Comparison of ENCODE assay signal across 24 cellular contexts in the genomic region with DNA sequence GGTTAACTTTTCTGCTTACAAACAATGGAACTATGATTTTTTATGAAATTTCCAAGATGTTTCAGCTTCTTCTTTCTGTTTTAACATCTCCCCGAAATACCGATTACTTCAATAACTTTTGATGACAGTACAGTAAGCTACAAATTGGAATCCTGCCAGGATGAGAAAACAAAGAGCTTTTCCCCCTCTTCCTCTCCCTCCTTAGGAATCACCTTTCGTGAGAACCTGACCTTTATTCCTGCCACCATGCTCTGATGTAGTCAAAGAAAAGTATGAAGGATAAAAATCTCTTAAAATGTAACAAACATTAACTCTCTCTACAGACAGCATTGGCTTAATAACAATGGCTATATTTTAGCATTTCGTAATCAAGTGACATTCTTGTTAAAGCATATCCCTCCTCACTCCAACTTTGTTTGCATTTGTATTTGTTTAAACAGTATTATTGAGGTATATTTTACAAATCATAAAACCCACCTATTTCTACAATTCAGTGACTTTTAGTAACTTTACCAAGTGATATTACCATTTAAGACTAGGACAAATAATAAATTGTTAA.
A peak's percentile ranks its signal among the peaks of the same experiment; 100 is the strongest.
DNase-seq lines count a peak whose midpoint lies in the region; ATAC-seq, FAIRE-seq and TF ChIP-seq lines count a peak whose summit lies in the region.
"Had no signal": no experiment of that assay in that cellular context is flagged by ENCODE, and none has a peak within 500 bp of the region (broad histone marks: within the 10 kb centered on the region; RNA-seq: fewer than 3 reads in every experiment).

No MANE protein-coding gene starts in this region.

- no peaks in the 10 kb centered on the region for H3K9me3 ChIP-seq in HEK293 (ENCODE audit: control insufficient read depth, insufficient read depth, low read depth, low read length)
- H3K9me3 ChIP-seq in PC-3 (ENCODE audit: low read length): no peaks in the 10 kb centered on the region
- no peaks in the 10 kb centered on the region for H3K9me3 ChIP-seq in endothelial cell of umbilical vein (replicated peaks; ENCODE audit: control insufficient read depth, insufficient read depth, low read length)
- H3K9me3 ChIP-seq: left ventricle myocardium inferior, mucosa of descending colon, spleen had no signal

- no peak overlapping the region for H3K4me3 ChIP-seq in HEK293 (ENCODE audit: low read depth, low read length)
- no peak overlapping the region for H3K4me3 ChIP-seq in PC-3 (ENCODE audit: low read length)
- H3K4me3 ChIP-seq in endothelial cell of umbilical vein (replicated peaks in 1 of 3; ENCODE audit: insufficient read depth in 1 of 3, low read depth in 1 of 3, low read length in 3 of 3): no peak overlapping the region
- H3K4me3 ChIP-seq: left ventricle myocardium inferior, mucosa of descending colon, spleen had no signal

- POLR2A ChIA-PET in HEK293 (lab: Yijun Ruan, JAX) (no interaction called here), PC-3 (lab: Charles Lee; ENCODE audit: unreplicated experiment) (interaction anchor here (0.6 kb wide), 1 partner anchor 1499 kb away, joined by 3 read pairs; no protein-coding TSS in a partner anchor), endothelial cell of umbilical vein (lab: Charles Lee) (no interaction called here)

- peak overlapping the region; percentile 28 for H3K4me3 Mint-ChIP-seq in mesothelial cell of epicardium
- H3K4me3 Mint-ChIP-seq: CD8-positive, alpha-beta memory T cell; H9; stimulated activated naive CD8-positive, alpha-beta T cell treated with anti-CD3 and anti-CD28 coated beads, Interleukin-15, amount 100 ng/mL, for 72 hours had no signal

- no peaks in the 10 kb centered on the region for H3K9me2 ChIP-seq in PC-3 (replicated peaks; ENCODE audit: low read length)

- H3K27ac ChIP-seq in HEK293 (ENCODE audit: extremely low read depth, low read depth, low read length) (no peak overlapping the region), PC-3 (ENCODE audit: low read length) (peak overlapping the region; percentile 46), endothelial cell of umbilical vein (ENCODE audit: insufficient read depth, low read depth, low read length) (no peak overlapping the region)
- H3K27ac ChIP-seq: left ventricle myocardium inferior, spleen, VCaP had no signal

- intact Hi-C loops in PC-3 (cut with micrococcal nuclease) (no loop called here), endothelial cell of umbilical vein (cut with micrococcal nuclease) (no loop called here)

- no peaks in the 10 kb centered on the region for H3K27me3 Mint-ChIP-seq in mesothelial cell of epicardium (ENCODE audit: low read depth)
- H3K27me3 Mint-ChIP-seq: stimulated activated naive CD8-positive, alpha-beta T cell treated with anti-CD3 and anti-CD28 coated beads, Interleukin-15, amount 100 ng/mL, for 72 hours had no signal

- H3F3A ChIP-seq in PC-3 (ENCODE audit: low read length, unreplicated experiment): no peaks in the 10 kb centered on the region

- no peaks in the 10 kb centered on the region for H3K36me3 ChIP-seq in HEK293 (ENCODE audit: control insufficient read depth in 2 of 2, insufficient read depth in 1 of 2, low read length in 2 of 2)
- H3K36me3 ChIP-seq in PC-3 (ENCODE audit: low read depth, low read length): no peaks in the 10 kb centered on the region
- H3K36me3 ChIP-seq in endothelial cell of umbilical vein (ENCODE audit: control insufficient read depth in 2 of 2, extremely low read depth in 1 of 2, insufficient read depth in 2 of 2, low read length in 2 of 2): no peaks in the 10 kb centered on the region
- H3K36me3 ChIP-seq: left ventricle myocardium inferior, spleen had no signal

- H3K4me1 ChIP-seq in HEK293 (ENCODE audit: control insufficient read depth, insufficient read depth, low read length) (no peaks in the 10 kb centered on the region), PC-3 (ENCODE audit: insufficient read depth, low read length) (peaks cover 34% of the 10 kb centered on the region), endothelial cell of umbilical vein (ENCODE audit: control insufficient read depth, extremely low read depth, insufficient read depth, low read length) (peaks cover 11% of the 10 kb centered on the region)

- DNase-seq in PC-3 (peak; percentile 46), endothelial cell of umbilical vein (ENCODE audit: low read depth, low spot score) (peak; percentile 45), mesothelial cell of epicardium (ENCODE audit: low spot score in 2 of 2, unreplicated experiment in 2 of 2) (no peak), SIG-M5 (lab: John Stamatoyannopoulos, UW) (no peak), NCI-H1092 (lab: John Stamatoyannopoulos, UW) (no peak), NCI-H82 (lab: John Stamatoyannopoulos, UW) (no peak)
- DNase-seq: activated effector memory CD4-positive, alpha-beta T cell treated with anti-CD3 and anti-CD28 coated beads, Interleukin-2, amount 50 U/mL, for 16 hours; AML-193; amniotic stem cell; CD8-positive, alpha-beta memory T cell; central memory CD4-positive, alpha-beta T cell; DMS79 treated with DMSO at 0.1 percent for 48 hours; H9; left ventricle myocardium inferior; mucosa of descending colon; NCI-H2171; spleen; stimulated activated CD4-positive, alpha-beta T cell treated with anti-CD3 and anti-CD28 coated beads, Interleukin-4, amount 100 ng/mL, for 4 hours; stimulated activated naive CD8-positive, alpha-beta T cell treated with anti-CD3 and anti-CD28 coated beads, Interleukin-15, amount 100 ng/mL, for 72 hours; trophoblast cell had no signal

- peaks cover 38% of the 10 kb centered on the region for H3K4me1 Mint-ChIP-seq in mesothelial cell of epicardium
- H3K4me1 Mint-ChIP-seq: CD8-positive, alpha-beta memory T cell; stimulated activated naive CD8-positive, alpha-beta T cell treated with anti-CD3 and anti-CD28 coated beads, Interleukin-15, amount 100 ng/mL, for 72 hours had no signal

- H3K4me2 ChIP-seq in PC-3 (ENCODE audit: low read length): peak overlapping the region; percentile 65
- H3K4me2 ChIP-seq in endothelial cell of umbilical vein (ENCODE audit: insufficient read depth, low read length): no peak overlapping the region

- peak overlapping the region; percentile 19 for H3K9ac ChIP-seq in PC-3 (ENCODE audit: low read length)
- H3K9ac ChIP-seq in endothelial cell of umbilical vein (replicated peaks; ENCODE audit: extremely low read depth, insufficient read depth, low read length): no peak overlapping the region

- CTCF ChIA-PET in HEK293 (lab: Yijun Ruan, JAX): interaction anchor here (0.6 kb wide), 2 partner anchors 114 to 321 kb away, joined by 3 to 5 read pairs; no protein-coding TSS in a partner anchor
- CTCF ChIA-PET in PC-3 (lab: Charles Lee): no interaction called here
- CTCF ChIA-PET in endothelial cell of umbilical vein (lab: Charles Lee): interaction anchor here (0.6 to 2.2 kb wide), 4 partner anchors 12 to 177 kb away, joined by 3 to 6 read pairs (median 4); no protein-coding TSS in a partner anchor

- H3K27me3 ChIP-seq in PC-3 (ENCODE audit: low read length) (no peaks in the 10 kb centered on the region), endothelial cell of umbilical vein (ENCODE audit: control insufficient read depth in 2 of 2, insufficient read depth in 2 of 2, low read length in 2 of 2) (peaks cover 0 to 2% of the 10 kb centered on the region in 2 experiments)
- H3K27me3 ChIP-seq: spleen had no signal

- H3K79me2 ChIP-seq in PC-3 (ENCODE audit: low read length) (no peaks in the 10 kb centered on the region), endothelial cell of umbilical vein (ENCODE audit: control insufficient read depth, insufficient read depth, low read length) (no peaks in the 10 kb centered on the region)

- peak overlapping the region; percentile 38; the same call in 1 of the 2 replicates for H2AFZ ChIP-seq in PC-3 (ENCODE audit: low read length)
- no peak overlapping the region for H2AFZ ChIP-seq in endothelial cell of umbilical vein (ENCODE audit: low read depth, low read length)

- H3K9me3 Mint-ChIP-seq in mesothelial cell of epicardium: no peaks in the 10 kb centered on the region
- H3K9me3 Mint-ChIP-seq: CD8-positive, alpha-beta memory T cell; H9; stimulated activated naive CD8-positive, alpha-beta T cell treated with anti-CD3 and anti-CD28 coated beads, Interleukin-15, amount 100 ng/mL, for 72 hours had no signal

- no peak for FAIRE-seq in endothelial cell of umbilical vein (lab: Jason Lieb, UNC)
- FAIRE-seq: HTR-8/SVneo had no signal

- peaks cover 14% of the 10 kb centered on the region for H3K36me3 Mint-ChIP-seq in mesothelial cell of epicardium
- H3K36me3 Mint-ChIP-seq: CD8-positive, alpha-beta memory T cell had no signal

- no TSS peak for BruUV-seq in PC-3 (replicated peaks; lab: Mats Ljungman, UMichigan)
- BruUV-seq in endothelial cell of umbilical vein (replicated peaks; lab: Mats Ljungman, UMichigan): no TSS peak

- H3K27ac Mint-ChIP-seq in mesothelial cell of epicardium: peak overlapping the region; percentile 93
- H3K27ac Mint-ChIP-seq: CD8-positive, alpha-beta memory T cell; stimulated activated naive CD8-positive, alpha-beta T cell treated with anti-CD3 and anti-CD28 coated beads, Interleukin-15, amount 100 ng/mL, for 72 hours had no signal

- ATAC-seq in PC-3: peak; percentile 8; the same call in 1 of the 2 replicates
- ATAC-seq: mucosa of descending colon; Panc1; stimulated activated naive CD8-positive, alpha-beta T cell treated with anti-CD3 and anti-CD28 coated beads, Interleukin-15, amount 100 ng/mL, for 72 hours had no signal

- no peaks in the 10 kb centered on the region for H4K20me1 ChIP-seq in PC-3 (ENCODE audit: low read length)
- H4K20me1 ChIP-seq in endothelial cell of umbilical vein (replicated peaks; ENCODE audit: control insufficient read depth, extremely low read depth, insufficient read depth, low read length): no peaks in the 10 kb centered on the region

- no peak for TF ChIP-seq POLR2A in endothelial cell of umbilical vein (IDR thresholded peaks at IDR 0.05; ENCODE audit: low read depth, low read length)

- dilution Hi-C loops in endothelial cell of umbilical vein (cut with MboI; ENCODE audit: extremely low pct_ligation_motif_present, low sequenced_read_pairs): no loop called here

- no peaks in the 10 kb centered on the region for H3K9me1 ChIP-seq in endothelial cell of umbilical vein (replicated peaks; ENCODE audit: control insufficient read depth, extremely low read depth, insufficient read depth, low read length)

- no peak for TF ChIP-seq CTCF in HEK293 (tag by site-specific recombination; IDR thresholded peaks at IDR 0.05)
- TF ChIP-seq CTCF in PC-3 (conservative IDR thresholded peaks at IDR 0.05; ENCODE audit: low read depth, low read length): no peak
- TF ChIP-seq CTCF in endothelial cell of umbilical vein (IDR thresholded peaks at IDR 0.05; ENCODE audit: extremely low read depth in 1 of 2, insufficient read depth in 1 of 2, low read depth in 1 of 2, low read length in 2 of 2): no peak
- TF ChIP-seq CTCF in mesothelial cell of epicardium (IDR thresholded peaks at IDR 0.05; ENCODE audit: unreplicated experiment): no peak

TF ChIP-seq in HEK293, 187 proteins besides CTCF, POLR2A, EP300 and RAD21 (continues in another document):
- no peak for TF ChIP-seq ZXDB (tag by site-specific recombination; IDR thresholded peaks at IDR 0.05)

TF ChIP-seq in endothelial cell of umbilical vein, 7 proteins besides CTCF, POLR2A, EP300 and RAD21:
- TF ChIP-seq POLR2AphosphoS5 (IDR thresholded peaks at IDR 0.05; ENCODE audit: insufficient read depth, low read depth, low read length) (no peak), JUN (IDR thresholded peaks at IDR 0.05; ENCODE audit: borderline replicate concordance, insufficient read depth, insufficient read length, low read depth) (no peak), MYC (IDR thresholded peaks at IDR 0.05; ENCODE audit: low read depth, low read length) (no peak)
TF ChIP-seq in endothelial cell of umbilical vein: peak in this region for 0.

Comparison
In these comparisons a context has a peak if more than half of its experiments do, and no peak if none do; other contexts are left out.
1. DNase-seq: peak in PC-3 (single experiment) and endothelial cell of umbilical vein (single experiment); none in mesothelial cell of epicardium (0 of 2), SIG-M5 (single experiment), NCI-H1092 (single experiment) and NCI-H82 (single experiment).